ENCODE assay signal across 18 cellular contexts in genomic region chr3:179819379-179819778, GRCh38.
"Had no signal": no experiment of that assay in that cellular context is flagged by ENCODE, and none has a peak within 500 bp of the region (broad histone marks: within the 10 kb centered on the region; RNA-seq: fewer than 3 reads in every experiment).

No MANE protein-coding gene starts in this region.

- ATAC-seq: foreskin keratinocyte; right lobe of liver; stimulated activated naive B cell treated with anti-CD40 and anti-IgM and Interleukin-4, amounts not matched to agents 10 μg/mL and 1 μg/mL and 100 μg/mL, for 72 hours; stimulated activated naive CD8-positive, alpha-beta T cell treated with anti-CD3 and anti-CD28 coated beads, Interleukin-15, amount 100 ng/mL, for 72 hours had no signal

- H3K4me1 ChIP-seq: foreskin keratinocyte, pancreas, right lobe of liver, transverse colon had no signal

- H3K27ac ChIP-seq: coronary artery, foreskin keratinocyte, pancreas, right lobe of liver, thoracic aorta, transverse colon had no signal

- H3K4me3 ChIP-seq: coronary artery, pancreas, right lobe of liver, thoracic aorta, transverse colon had no signal

- H3K36me3 ChIP-seq: pancreas, right lobe of liver, thoracic aorta, transverse colon had no signal

- H3K27me3 ChIP-seq: foreskin keratinocyte, pancreas, right lobe of liver had no signal

- H3K9me3 ChIP-seq: pancreas, right lobe of liver, thoracic aorta, transverse colon had no signal

- FAIRE-seq: endothelial cell of umbilical vein, islet of Langerhans, pancreas had no signal

- DNase-seq: effector CD4-positive, alpha-beta T cell; endodermal cell; foreskin keratinocyte; hypothalamus; mesendoderm; naive B cell; occipital lobe; right lobe of liver; stimulated activated CD4-positive, alpha-beta T cell treated with anti-CD3 and anti-CD28 coated beads, Interleukin-2, amount 100 ng/mL, for 24 hours; stimulated activated CD4-positive, alpha-beta T cell treated with anti-CD3 and anti-CD28 coated beads, Interleukin-4, amount 100 ng/mL, for 4 hours; stimulated activated naive B cell treated with anti-CD40 and anti-IgM and Interleukin-4, amounts not matched to agents 10 μg/mL and 1 μg/mL and 100 μg/mL, for 72 hours; stimulated activated naive CD8-positive, alpha-beta T cell treated with anti-CD3 and anti-CD28 coated beads, Interleukin-15, amount 100 ng/mL, for 72 hours; transverse colon had no signal
